11 cellular contexts compared by ENCODE assay signal in genomic region chr21:32336711-32337110, GRCh38. TPM values are rescaled to one million over a fixed set of nuclear protein-coding genes. Genes with fewer than 3 reads are reported as not detected.
DNase-seq lines count a peak whose midpoint lies in the region; ATAC-seq and TF ChIP-seq lines count a peak whose summit lies in the region.
"Had no signal": no experiment of that assay in that cellular context is flagged by ENCODE, and none has a peak within 500 bp of the region (broad histone marks: within the 10 kb centered on the region; RNA-seq: fewer than 3 reads in every experiment).

No MANE protein-coding gene starts in this region.

- ATAC-seq in HG02763 (IDR thresholded peaks at IDR 0.05; ENCODE audit: unreplicated experiment): no peak

- H3K27me3 Mint-ChIP-seq in chondrocyte (ENCODE audit: low read depth): no peaks in the 10 kb centered on the region
- H3K27me3 Mint-ChIP-seq: activated CD4-positive, alpha-beta memory T cell treated with anti-CD3 and anti-CD28 coated beads, Interleukin-2, amount 10 ng/mL, durations not matched to agents 7 days and 5 days; activated naive CD8-positive, alpha-beta T cell treated with anti-CD3 and anti-CD28 coated beads, Interleukin-2, amount 50 U/mL, for 24 hours had no signal

- H3K27ac Mint-ChIP-seq in chondrocyte (ENCODE audit: unreplicated experiment): peak overlapping the region; percentile 96
- H3K27ac Mint-ChIP-seq: activated CD4-positive, alpha-beta memory T cell treated with anti-CD3 and anti-CD28 coated beads, Interleukin-2, amount 10 ng/mL, durations not matched to agents 7 days and 5 days; activated naive CD8-positive, alpha-beta T cell treated with anti-CD3 and anti-CD28 coated beads, Interleukin-2, amount 50 U/mL, for 24 hours had no signal

- peaks cover 5% of the 10 kb centered on the region for H3K9me3 Mint-ChIP-seq in chondrocyte (ENCODE audit: low read depth)
- H3K9me3 Mint-ChIP-seq: activated CD4-positive, alpha-beta memory T cell treated with anti-CD3 and anti-CD28 coated beads, Interleukin-2, amount 10 ng/mL, durations not matched to agents 7 days and 5 days; activated naive CD8-positive, alpha-beta T cell treated with anti-CD3 and anti-CD28 coated beads, Interleukin-2, amount 50 U/mL, for 24 hours had no signal

- peaks cover 49% of the 10 kb centered on the region for H3K4me1 Mint-ChIP-seq in chondrocyte (ENCODE audit: low read depth)
- H3K4me1 Mint-ChIP-seq: activated naive CD8-positive, alpha-beta T cell treated with anti-CD3 and anti-CD28 coated beads, Interleukin-2, amount 50 U/mL, for 24 hours had no signal

- no peak for TF ChIP-seq CTCF in chondrocyte (IDR thresholded peaks at IDR 0.05)

- peak; percentile 86 for DNase-seq in COLO829 (ENCODE audit: low spot score)
- peak; percentile 44 for DNase-seq in NCI-H1105 (lab: John Stamatoyannopoulos, UW)
- DNase-seq in chondrocyte (ENCODE audit: low spot score): no peak
- DNase-seq in midbrain (lab: John Stamatoyannopoulos, UW): peak; percentile 39
- DNase-seq in HT-29 (ENCODE audit: low spot score): no peak
- no peak for DNase-seq in stimulated activated CD8-positive, alpha-beta memory T cell treated with anti-CD3 and anti-CD28 coated beads, Interleukin-4, amount 100 ng/mL, for 48 hours
- no peak for DNase-seq in stimulated activated CD4-positive, alpha-beta T cell treated with anti-CD3 and anti-CD28 coated beads, Interleukin-12 subunit alpha, Interleukin-12 subunit beta, amount 100 ng/mL, for 4 hours
- DNase-seq: activated CD4-positive, alpha-beta memory T cell treated with anti-CD3 and anti-CD28 coated beads, Interleukin-2, amount 10 ng/mL, durations not matched to agents 7 days and 5 days; activated naive CD8-positive, alpha-beta T cell treated with anti-CD3 and anti-CD28 coated beads, Interleukin-2, amount 50 U/mL, for 24 hours; NCI-H2227 treated with DMSO at 0.1 percent for 48 hours had no signal

- peaks cover 42% of the 10 kb centered on the region for H3K36me3 Mint-ChIP-seq in chondrocyte (ENCODE audit: low read depth)

- no peak overlapping the region for H3K4me3 Mint-ChIP-seq in chondrocyte (ENCODE audit: unreplicated experiment)
- H3K4me3 Mint-ChIP-seq: activated CD4-positive, alpha-beta memory T cell treated with anti-CD3 and anti-CD28 coated beads, Interleukin-2, amount 10 ng/mL, durations not matched to agents 7 days and 5 days; activated naive CD8-positive, alpha-beta T cell treated with anti-CD3 and anti-CD28 coated beads, Interleukin-2, amount 50 U/mL, for 24 hours had no signal

RNA-seq across cellular contexts. Expression of gene MRAP, which starts 38.1 kb away (rescaled TPM):
- total RNA-seq in chondrocyte: not detected in 3 replicates
- total RNA-seq in HT-29 (2014; rRNA removed; shearing (Covaris generic)): not detected in 2 replicates
- total RNA-seq: activated CD4-positive, alpha-beta memory T cell treated with anti-CD3 and anti-CD28 coated beads, Interleukin-2, amount 10 ng/mL, durations not matched to agents 7 days and 5 days had no signal

RNA-seq across cellular contexts. Expression of gene URB1, which starts 56.1 kb away (rescaled TPM):
- 13.5 to 22.1 TPM (median 15.1 TPM) in 3 replicates for total RNA-seq in chondrocyte
- total RNA-seq in HT-29 (2014; rRNA removed; shearing (Covaris generic)): 12.5 and 13.9 TPM in 2 replicates

RNA-seq across cellular contexts. Expression of gene MIS18A, which starts 57.9 kb away (rescaled TPM):
- total RNA-seq in chondrocyte: 5.0 to 7.1 TPM (median 5.8 TPM) in 3 replicates
- 9.0 and 9.4 TPM in 2 replicates for total RNA-seq in HT-29 (2014; rRNA removed; shearing (Covaris generic))

Comparison
In these comparisons a context has a peak if more than half of its experiments do, and no peak if none do; other contexts are left out.
1. DNase-seq: peak in COLO829 (single experiment), NCI-H1105 (single experiment) and midbrain (single experiment); none in chondrocyte (single experiment), HT-29 (single experiment), stimulated activated CD8-positive, alpha-beta memory T cell treated with anti-CD3 and anti-CD28 coated beads, Interleukin-4, amount 100 ng/mL, for 48 hours (single experiment) and stimulated activated CD4-positive, alpha-beta T cell treated with anti-CD3 and anti-CD28 coated beads, Interleukin-12 subunit alpha, Interleukin-12 subunit beta, amount 100 ng/mL, for 4 hours (single experiment).